2 cellular contexts compared by ENCODE assay signal in genomic region chr15:88542342-88542733, GRCh38.
TF ChIP-seq lines count a peak whose summit lies in the region.

No MANE protein-coding gene starts in this region.

TF ChIP-seq in GM23338, 12 proteins besides CTCF, POLR2A, EP300 and RAD21 (continued from another document):
- no peak for TF ChIP-seq ETS1 (IDR thresholded peaks at IDR 0.05)
- TF ChIP-seq JUNB (IDR thresholded peaks at IDR 0.05; ENCODE audit: unreplicated experiment): no peak
- no peak for TF ChIP-seq ZNF331 (CRISPR knock-in tag; IDR thresholded peaks at IDR 0.05; ENCODE audit: low read depth)
- TF ChIP-seq NANOG (IDR thresholded peaks at IDR 0.05; ENCODE audit: borderline replicate concordance): no peak
- TF ChIP-seq, protein P1, sequence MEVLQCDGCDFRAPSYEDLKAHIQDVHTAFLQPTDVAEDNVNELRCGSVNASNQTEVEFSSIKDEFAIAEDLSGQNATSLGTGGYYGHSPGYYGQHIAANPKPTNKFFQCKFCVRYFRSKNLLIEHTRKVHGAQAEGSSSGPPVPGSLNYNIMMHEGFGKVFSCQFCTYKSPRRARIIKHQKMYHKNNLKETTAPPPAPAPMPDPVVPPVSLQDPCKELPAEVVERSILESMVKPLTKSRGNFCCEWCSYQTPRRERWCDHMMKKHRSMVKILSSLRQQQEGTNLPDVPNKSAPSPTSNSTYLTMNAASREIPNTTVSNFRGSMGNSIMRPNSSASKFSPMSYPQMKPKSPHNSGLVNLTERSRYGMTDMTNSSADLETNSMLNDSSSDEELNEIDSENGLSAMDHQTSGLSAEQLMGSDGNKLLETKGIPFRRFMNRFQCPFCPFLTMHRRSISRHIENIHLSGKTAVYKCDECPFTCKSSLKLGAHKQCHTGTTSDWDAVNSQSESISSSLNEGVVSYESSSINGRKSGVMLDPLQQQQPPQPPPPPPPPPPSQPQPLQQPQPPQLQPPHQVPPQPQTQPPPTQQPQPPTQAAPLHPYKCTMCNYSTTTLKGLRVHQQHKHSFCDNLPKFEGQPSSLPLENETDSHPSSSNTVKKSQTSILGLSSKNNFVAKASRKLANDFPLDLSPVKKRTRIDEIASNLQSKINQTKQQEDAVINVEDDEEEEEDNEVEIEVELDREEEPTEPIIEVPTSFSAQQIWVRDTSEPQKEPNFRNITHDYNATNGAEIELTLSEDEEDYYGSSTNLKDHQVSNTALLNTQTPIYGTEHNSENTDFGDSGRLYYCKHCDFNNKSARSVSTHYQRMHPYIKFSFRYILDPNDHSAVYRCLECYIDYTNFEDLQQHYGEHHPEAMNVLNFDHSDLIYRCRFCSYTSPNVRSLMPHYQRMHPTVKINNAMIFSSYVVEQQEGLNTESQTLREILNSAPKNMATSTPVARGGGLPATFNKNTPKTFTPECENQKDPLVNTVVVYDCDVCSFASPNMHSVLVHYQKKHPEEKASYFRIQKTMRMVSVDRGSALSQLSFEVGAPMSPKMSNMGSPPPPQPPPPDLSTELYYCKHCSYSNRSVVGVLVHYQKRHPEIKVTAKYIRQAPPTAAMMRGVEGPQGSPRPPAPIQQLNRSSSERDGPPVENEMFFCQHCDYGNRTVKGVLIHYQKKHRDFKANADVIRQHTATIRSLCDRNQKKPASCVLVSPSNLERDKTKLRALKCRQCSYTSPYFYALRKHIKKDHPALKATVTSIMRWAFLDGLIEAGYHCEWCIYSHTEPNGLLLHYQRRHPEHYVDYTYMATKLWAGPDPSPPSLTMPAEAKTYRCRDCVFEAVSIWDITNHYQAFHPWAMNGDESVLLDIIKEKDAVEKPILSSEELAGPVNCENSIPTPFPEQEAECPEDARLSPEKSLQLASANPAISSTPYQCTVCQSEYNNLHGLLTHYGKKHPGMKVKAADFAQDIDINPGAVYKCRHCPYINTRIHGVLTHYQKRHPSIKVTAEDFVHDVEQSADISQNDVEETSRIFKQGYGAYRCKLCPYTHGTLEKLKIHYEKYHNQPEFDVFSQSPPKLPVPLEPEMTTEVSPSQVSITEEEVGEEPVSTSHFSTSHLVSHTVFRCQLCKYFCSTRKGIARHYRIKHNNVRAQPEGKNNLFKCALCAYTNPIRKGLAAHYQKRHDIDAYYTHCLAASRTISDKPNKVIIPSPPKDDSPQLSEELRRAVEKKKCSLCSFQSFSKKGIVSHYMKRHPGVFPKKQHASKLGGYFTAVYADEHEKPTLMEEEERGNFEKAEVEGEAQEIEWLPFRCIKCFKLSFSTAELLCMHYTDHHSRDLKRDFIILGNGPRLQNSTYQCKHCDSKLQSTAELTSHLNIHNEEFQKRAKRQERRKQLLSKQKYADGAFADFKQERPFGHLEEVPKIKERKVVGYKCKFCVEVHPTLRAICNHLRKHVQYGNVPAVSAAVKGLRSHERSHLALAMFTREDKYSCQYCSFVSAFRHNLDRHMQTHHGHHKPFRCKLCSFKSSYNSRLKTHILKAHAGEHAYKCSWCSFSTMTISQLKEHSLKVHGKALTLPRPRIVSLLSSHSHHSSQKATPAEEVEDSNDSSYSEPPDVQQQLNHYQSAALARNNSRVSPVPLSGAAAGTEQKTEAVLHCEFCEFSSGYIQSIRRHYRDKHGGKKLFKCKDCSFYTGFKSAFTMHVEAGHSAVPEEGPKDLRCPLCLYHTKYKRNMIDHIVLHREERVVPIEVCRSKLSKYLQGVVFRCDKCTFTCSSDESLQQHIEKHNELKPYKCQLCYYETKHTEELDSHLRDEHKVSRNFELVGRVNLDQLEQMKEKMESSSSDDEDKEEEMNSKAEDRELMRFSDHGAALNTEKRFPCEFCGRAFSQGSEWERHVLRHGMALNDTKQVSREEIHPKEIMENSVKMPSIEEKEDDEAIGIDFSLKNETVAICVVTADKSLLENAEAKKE (CRISPR knock-in tag; IDR thresholded peaks at IDR 0.05): no peak
- TF ChIP-seq POLR2AphosphoS5 (IDR thresholded peaks at IDR 0.05; ENCODE audit: low read depth): no peak
- TF ChIP-seq EZH2phosphoT487 (IDR thresholded peaks at IDR 0.05; ENCODE audit: unreplicated experiment): no peak
- TF ChIP-seq CREB1 (CRISPR knock-in tag; IDR thresholded peaks at IDR 0.05; ENCODE audit: low read depth): no peak
- TF ChIP-seq ZNF114 (CRISPR knock-in tag; IDR thresholded peaks at IDR 0.05): no peak
- no peak for TF ChIP-seq EZH2 (IDR thresholded peaks at IDR 0.05; ENCODE audit: low read depth, unreplicated experiment)

TF ChIP-seq in WTC11, 78 proteins besides CTCF, POLR2A, EP300 and RAD21 (continued from another document):
- TF ChIP-seq, protein P2, sequence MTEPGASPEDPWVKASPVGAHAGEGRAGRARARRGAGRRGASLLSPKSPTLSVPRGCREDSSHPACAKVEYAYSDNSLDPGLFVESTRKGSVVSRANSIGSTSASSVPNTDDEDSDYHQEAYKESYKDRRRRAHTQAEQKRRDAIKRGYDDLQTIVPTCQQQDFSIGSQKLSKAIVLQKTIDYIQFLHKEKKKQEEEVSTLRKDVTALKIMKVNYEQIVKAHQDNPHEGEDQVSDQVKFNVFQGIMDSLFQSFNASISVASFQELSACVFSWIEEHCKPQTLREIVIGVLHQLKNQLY (CRISPR knock-in tag; IDR thresholded peaks at IDR 0.05): no peak
- TF ChIP-seq ZNF396 (CRISPR knock-in tag; IDR thresholded peaks at IDR 0.05; ENCODE audit: borderline replicate concordance): no peak
TF ChIP-seq in WTC11: peak in this region for 0.
